Comparison of ENCODE assay signal across 20 cellular contexts in the genomic region with DNA sequence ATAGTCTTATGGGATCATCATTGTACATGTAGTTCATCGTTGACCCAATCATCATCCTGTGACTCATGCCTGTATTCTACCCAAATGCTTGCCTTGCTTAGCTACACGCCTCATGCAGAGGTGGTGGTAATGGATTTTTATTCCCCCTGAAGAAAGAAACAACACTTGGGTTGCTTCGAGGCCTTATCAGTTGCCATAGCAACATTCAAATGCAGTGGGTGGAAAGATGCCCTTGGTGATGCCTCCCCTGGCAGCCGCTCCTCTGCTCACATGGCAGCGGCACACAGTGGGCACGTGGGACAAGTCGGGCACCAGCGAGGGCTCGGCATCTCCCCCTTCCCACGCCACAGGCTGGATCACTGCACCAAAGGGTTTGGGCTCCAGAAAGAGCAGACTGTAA. TPM values are rescaled to one million over a fixed set of nuclear protein-coding genes. Genes with fewer than 3 reads are reported as not detected.
A peak's percentile ranks its signal among the peaks of the same experiment; 100 is the strongest.
DNase-seq lines count a peak whose midpoint lies in the region; ATAC-seq, FAIRE-seq and TF ChIP-seq lines count a peak whose summit lies in the region.
"Had no signal": no experiment of that assay in that cellular context is flagged by ENCODE, and none has a peak within 500 bp of the region (broad histone marks: within the 10 kb centered on the region; RNA-seq: fewer than 3 reads in every experiment).

No MANE protein-coding gene starts in this region.

- no peak overlapping the region for H3K27ac Mint-ChIP-seq in Calu3 (ENCODE audit: unreplicated experiment)
- H3K27ac Mint-ChIP-seq: activated CD4-positive, alpha-beta T cell treated with anti-CD3 and anti-CD28 coated beads, Interleukin-2, amount 10 ng/mL, durations not matched to agents 24 days and 14 days; activated naive CD8-positive, alpha-beta T cell treated with anti-CD3 and anti-CD28 coated beads for 36 hours; CD8-positive, alpha-beta T cell had no signal

- intact Hi-C loops in K562 (cut with micrococcal nuclease), result no loop called here
- intact Hi-C loops in tibial artery (cut with DNase I; ENCODE audit: low total_unique reads), result no loop called here
- intact Hi-C loops in Calu3 (cut with micrococcal nuclease; ENCODE audit: unreplicated experiment), result no loop called here

- H3K9ac ChIP-seq in K562 (ENCODE audit: insufficient read depth in 1 of 2, low read depth in 2 of 2, low read length in 2 of 2), result no peak overlapping the region

- H3K27me3 ChIP-seq in K562 (ENCODE audit: control insufficient read depth in 2 of 2, insufficient read depth in 2 of 2, low read length in 2 of 2) (peaks cover 0 to 23% of the 10 kb centered on the region in 2 experiments; a peak in 3 of 5 replicates), tibial artery (no peaks in the 10 kb centered on the region)
- H3K27me3 ChIP-seq: breast epithelium, heart right ventricle, Peyer's patch, testis had no signal

- H3K9me3 Mint-ChIP-seq in Calu3 (ENCODE audit: low read depth, unreplicated experiment), result peaks cover 3% of the 10 kb centered on the region

- TF ChIP-seq EP300 in K562 (IDR thresholded peaks at IDR 0.05; ENCODE audit: low read length), result no peak

- H3K4me1 ChIP-seq in K562 (replicated peaks in 1 of 2; ENCODE audit: control insufficient read depth in 2 of 2, insufficient read depth in 2 of 2, low read length in 2 of 2) (no peaks in the 10 kb centered on the region; a peak in 1 of 5 replicates), tibial artery (no peaks in the 10 kb centered on the region)
- H3K4me1 ChIP-seq: breast epithelium, heart right ventricle, left ventricle myocardium inferior, Peyer's patch, prostate gland, testis had no signal

- CTCF ChIA-PET in K562 (lab: Yijun Ruan, JAX; ENCODE audit: low intra/inter-chr PET ratio), result no interaction called here
- CTCF ChIA-PET in Calu3 (lab: Charles Lee), result no interaction called here

- no peaks in the 10 kb centered on the region for H3K9me3 ChIP-seq in K562 (replicated peaks; ENCODE audit: control insufficient read depth, insufficient read depth, low read depth, low read length)
- H3K9me3 ChIP-seq in tibial artery, result no peaks in the 10 kb centered on the region
- H3K9me3 ChIP-seq: breast epithelium, left ventricle myocardium inferior, prostate gland, testis had no signal

- peak; percentile 27 for DNase-seq in NCI-H526 treated with DMSO at 0.1 percent for 48 hours (lab: John Stamatoyannopoulos, UW)
- DNase-seq in K562 (ENCODE audit: extremely low read depth in 1 of 4, low spot score in 3 of 4), result no peak
- peak in 33 of 51 donors; percentile 2 to 78 (median 32) for DNase-seq in hypothalamus (lab: John Stamatoyannopoulos, UW)
- peak; percentile 71 for DNase-seq in superior temporal gyrus (ENCODE audit: extremely low spot score)
- DNase-seq in GM12892 (ENCODE audit: insufficient read length), result no peak
- DNase-seq in tibial artery, result no peak
- no peak for DNase-seq in Calu3
- DNase-seq: activated CD4-positive, alpha-beta T cell treated with anti-CD3 and anti-CD28 coated beads, Interleukin-2, amount 10 ng/mL, durations not matched to agents 24 days and 14 days; activated naive CD8-positive, alpha-beta T cell treated with anti-CD3 and anti-CD28 coated beads for 36 hours; CD8-positive, alpha-beta T cell; cortex of kidney; HCEC 1CT; heart right ventricle; left ventricle myocardium inferior; NCI-H187; NCI-H446 treated with DMSO at 0.1 percent for 48 hours; testis had no signal

- in situ Hi-C loops in K562 (cut with MboI), result no loop called here

- no peak overlapping the region for H3K4me2 ChIP-seq in K562 (ENCODE audit: insufficient read depth, low read length)

- TF ChIP-seq CTCF in K562 (IDR thresholded peaks at IDR 0.05 in 2 of 3, conservative IDR thresholded peaks at IDR 0.05 in 1 of 3; ENCODE audit: insufficient read depth in 2 of 3, low read depth in 1 of 3, low read length in 3 of 3), result no peak
- TF ChIP-seq CTCF in tibial artery (IDR thresholded peaks at IDR 0.05), result no peak
- TF ChIP-seq CTCF in Calu3 (IDR thresholded peaks at IDR 0.05; ENCODE audit: unreplicated experiment), result no peak

- no peaks in the 10 kb centered on the region for H4K20me1 ChIP-seq in K562 (replicated peaks; ENCODE audit: control insufficient read depth, insufficient read depth, low read length)

- H3K4me3 ChIP-seq in K562, result no peak overlapping the region
- H3K4me3 ChIP-seq in tibial artery, result no peak overlapping the region
- H3K4me3 ChIP-seq: breast epithelium, heart right ventricle, left ventricle myocardium inferior, Peyer's patch, prostate gland, testis had no signal

- peaks cover 57% of the 10 kb centered on the region for H3K27me3 Mint-ChIP-seq in Calu3 (ENCODE audit: unreplicated experiment)
- H3K27me3 Mint-ChIP-seq: activated CD4-positive, alpha-beta T cell treated with anti-CD3 and anti-CD28 coated beads, Interleukin-2, amount 10 ng/mL, durations not matched to agents 24 days and 14 days; activated naive CD8-positive, alpha-beta T cell treated with anti-CD3 and anti-CD28 coated beads for 36 hours had no signal

- POLR2A ChIA-PET in K562 (lab: Yijun Ruan, JAX), result no interaction called here

- H3K79me2 ChIP-seq in K562 (ENCODE audit: control insufficient read depth, insufficient read depth, low read length), result no peaks in the 10 kb centered on the region

- no peak overlapping the region for H2AFZ ChIP-seq in K562 (ENCODE audit: low read depth, low read length)

- BruUV-seq in K562 (replicated peaks; lab: Mats Ljungman, UMichigan) (no TSS peak), Calu3 (replicated peaks; lab: Mats Ljungman, UMichigan) (no TSS peak)

- no peak for ATAC-seq in K562
- ATAC-seq: CD8-positive, alpha-beta T cell had no signal

- FAIRE-seq in K562 (lab: Jason Lieb, UNC), result no peak
- no peak for FAIRE-seq in GM12892 (lab: Jason Lieb, UNC)

- H3K9me1 ChIP-seq in K562 (ENCODE audit: control insufficient read depth, insufficient read depth, low read length), result no peaks in the 10 kb centered on the region

- H3K36me3 ChIP-seq in K562 (ENCODE audit: control insufficient read depth, insufficient read depth, low read length) (no peaks in the 10 kb centered on the region), tibial artery (no peaks in the 10 kb centered on the region)
- H3K36me3 ChIP-seq: breast epithelium, Peyer's patch, prostate gland had no signal

- no peak overlapping the region for H3K27ac ChIP-seq in K562 (ENCODE audit: extremely low read depth, low read depth, low read length)
- H3K27ac ChIP-seq in tibial artery, result no peak overlapping the region
- H3K27ac ChIP-seq: breast epithelium, heart right ventricle, left ventricle myocardium inferior, Peyer's patch, prostate gland, testis had no signal

- no peak overlapping the region for H3K4me3 Mint-ChIP-seq in Calu3 (ENCODE audit: low read depth, unreplicated experiment)
- H3K4me3 Mint-ChIP-seq: activated CD4-positive, alpha-beta T cell treated with anti-CD3 and anti-CD28 coated beads, Interleukin-2, amount 10 ng/mL, durations not matched to agents 24 days and 14 days; activated naive CD8-positive, alpha-beta T cell treated with anti-CD3 and anti-CD28 coated beads for 36 hours; CD8-positive, alpha-beta T cell had no signal

- H3K36me3 Mint-ChIP-seq in Calu3 (ENCODE audit: insufficient read depth, unreplicated experiment), result no peaks in the 10 kb centered on the region

- no peak for TF ChIP-seq POLR2A in K562 (conservative IDR thresholded peaks at IDR 0.05)
- no peak for TF ChIP-seq POLR2A in GM12892 (IDR thresholded peaks at IDR 0.05; ENCODE audit: low read depth, low read length)

- no peak for TF ChIP-seq RAD21 in K562 (CRISPR knock-in tag; conservative IDR thresholded peaks at IDR 0.05 in 1 of 2, IDR thresholded peaks at IDR 0.05 in 1 of 2)

- H3K4me1 Mint-ChIP-seq in Calu3 (ENCODE audit: low read depth, unreplicated experiment), result no peaks in the 10 kb centered on the region
- H3K4me1 Mint-ChIP-seq: activated CD4-positive, alpha-beta T cell treated with anti-CD3 and anti-CD28 coated beads, Interleukin-2, amount 10 ng/mL, durations not matched to agents 24 days and 14 days had no signal

- WGBS in K562 (ENCODE audit: insufficient coverage, low coverage, missing lambda C conversion rate), result 18% methylated on average over 10 of the region's 10 CpGs

TF ChIP-seq in K562, 482 proteins besides CTCF, POLR2A, EP300 and RAD21:
- no peak for TF ChIP-seq HNRNPK (IDR thresholded peaks at IDR 0.05; ENCODE audit: low read depth, low read length, poor library complexity, severe bottlenecking)
- no peak for TF ChIP-seq MTA1 (IDR thresholded peaks at IDR 0.05; ENCODE audit: borderline replicate concordance)
- TF ChIP-seq RFX1 (IDR thresholded peaks at IDR 0.05), result peak; percentile 63
- no peak for TF ChIP-seq SRF (CRISPR knock-in tag; IDR thresholded peaks at IDR 0.05)
- TF ChIP-seq TRIM24 (IDR thresholded peaks at IDR 0.05), result no peak
- TF ChIP-seq KLF1 (tag; IDR thresholded peaks at IDR 0.05), result no peak
- TF ChIP-seq TBP (optimal IDR thresholded peaks at IDR 0.05; ENCODE audit: low read depth, low read length), result no peak
- no peak for TF ChIP-seq ZNF717 (CRISPR knock-in tag; IDR thresholded peaks at IDR 0.05)
- TF ChIP-seq ZNF780A (CRISPR knock-in tag; IDR thresholded peaks at IDR 0.05), result no peak

RNA-seq across cellular contexts. Expression of a gene that starts 54.0 kb away (rescaled TPM):
- total RNA-seq in K562 (2011; cell fraction: chromatin; rRNA removed; ENCODE audit: low replicate concordance), result 11.0 and 15.9 TPM in 2 replicates
- total RNA-seq in K562 (2011; cell fraction: nucleolus; rRNA removed), result 4.2 and 5.0 TPM in 2 replicates
- total RNA-seq in K562 (2011; cell fraction: nucleoplasm; rRNA removed), result 7.9 and 12.4 TPM in 2 replicates
- total RNA-seq in K562 (2014; rRNA removed) (10.9 and 12.7 TPM in 2 replicates), K562 (2014; rRNA removed; fragmentation: Illumina TruSeq; extraction: Trizol) (15.0 and 15.3 TPM in 2 replicates), K562 (2015; rRNA removed; fragmentation: Illumina TruSeq; extraction: Trizol) (15.3 and 15.9 TPM in 2 replicates), K562 (2021) (10.8 and 12.3 TPM in 2 replicates), Calu3 (2022) (7.5 and 8.6 TPM in 2 replicates)
- polyA plus RNA-seq in K562 (2011; rRNA removed) (5.2 and 6.4 TPM in 2 replicates), K562 (2014; fragmentation: Illumina TruSeq; extraction: Trizol) (12.8 and 14.7 TPM in 2 replicates), K562 (2014; fragmentation: Nextera tagmentation; extraction: Ambion mirVana) (1 to 10 TPM; 6.9 to 8.4 TPM), K562 (2014; rRNA removed) (8.5 and 9.1 TPM in 2 replicates)
- polyA plus RNA-seq in K562 (2011; cell fraction: cytosol; rRNA removed), result 1.9 and 5.3 TPM in 2 replicates
- polyA plus RNA-seq in K562 (2011; cell fraction: nucleus; rRNA removed), result 5.3 and 8.9 TPM in 2 replicates
- 13.2 and 19.1 TPM in 2 replicates for polyA plus RNA-seq in K562 (2012)
- 4.6 and 9.1 TPM in 2 replicates for polyA minus RNA-seq in K562 (2011; rRNA and poly(A)+ RNA removed)
- 2.8 and 5.1 TPM in 2 replicates for polyA minus RNA-seq in K562 (2011; cell fraction: cytosol; rRNA and poly(A)+ RNA removed)
- polyA minus RNA-seq in K562 (2011; cell fraction: nucleus; rRNA and poly(A)+ RNA removed), result 2.2 and 5.2 TPM in 2 replicates
- polyA plus RNA-seq in GM12892 (2012; ENCODE audit: missing spikeins), result 8.8 TPM

Comparison
In these comparisons a context has a peak if more than half of its experiments do, and no peak if none do; other contexts are left out.
1. DNase-seq: peak in NCI-H526 treated with DMSO at 0.1 percent for 48 hours (single experiment), hypothalamus (33 of 51) and superior temporal gyrus (single experiment); none in K562 (0 of 4), GM12892 (single experiment), tibial artery (0 of 2) and Calu3 (single experiment).